Comparison of ENCODE assay signal across 1 cellular context in the genomic region with DNA sequence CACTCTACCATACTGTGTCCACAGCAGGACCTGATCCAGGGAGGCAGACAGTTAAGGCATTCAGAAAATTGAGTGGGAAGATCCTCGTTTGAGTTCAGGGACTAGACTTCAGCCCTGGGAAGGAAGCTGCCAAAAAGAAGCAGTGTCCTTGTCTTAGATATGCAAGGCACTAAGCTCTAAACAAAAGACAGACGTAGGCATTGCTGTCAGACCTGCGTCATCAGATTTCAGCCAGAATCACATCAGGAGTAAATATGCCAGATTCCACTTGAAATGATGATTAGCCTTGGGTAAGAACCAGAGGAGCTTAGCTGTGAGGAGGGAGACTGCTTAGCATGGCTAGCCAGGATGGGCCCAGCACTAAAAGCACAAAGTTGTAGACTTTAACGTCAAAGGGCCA.
TF ChIP-seq lines count a peak whose summit lies in the region.

No MANE protein-coding gene starts in this region.

TF ChIP-seq in IMR-90, 13 proteins besides CTCF, POLR2A, EP300 and RAD21 (continued from another document):
- TF ChIP-seq FOS (IDR thresholded peaks at IDR 0.05; ENCODE audit: low read depth, low read length): no peak
- TF ChIP-seq, protein P1, sequence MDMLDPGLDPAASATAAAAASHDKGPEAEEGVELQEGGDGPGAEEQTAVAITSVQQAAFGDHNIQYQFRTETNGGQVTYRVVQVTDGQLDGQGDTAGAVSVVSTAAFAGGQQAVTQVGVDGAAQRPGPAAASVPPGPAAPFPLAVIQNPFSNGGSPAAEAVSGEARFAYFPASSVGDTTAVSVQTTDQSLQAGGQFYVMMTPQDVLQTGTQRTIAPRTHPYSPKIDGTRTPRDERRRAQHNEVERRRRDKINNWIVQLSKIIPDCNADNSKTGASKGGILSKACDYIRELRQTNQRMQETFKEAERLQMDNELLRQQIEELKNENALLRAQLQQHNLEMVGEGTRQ (IDR thresholded peaks at IDR 0.05; ENCODE audit: low read depth, low read length): no peak
- TF ChIP-seq BHLHE40 (IDR thresholded peaks at IDR 0.05; ENCODE audit: low read depth, low read length): no peak
- TF ChIP-seq MAZ (IDR thresholded peaks at IDR 0.05; ENCODE audit: borderline replicate concordance, low read depth, low read length): no peak
